In the genomic region with DNA sequence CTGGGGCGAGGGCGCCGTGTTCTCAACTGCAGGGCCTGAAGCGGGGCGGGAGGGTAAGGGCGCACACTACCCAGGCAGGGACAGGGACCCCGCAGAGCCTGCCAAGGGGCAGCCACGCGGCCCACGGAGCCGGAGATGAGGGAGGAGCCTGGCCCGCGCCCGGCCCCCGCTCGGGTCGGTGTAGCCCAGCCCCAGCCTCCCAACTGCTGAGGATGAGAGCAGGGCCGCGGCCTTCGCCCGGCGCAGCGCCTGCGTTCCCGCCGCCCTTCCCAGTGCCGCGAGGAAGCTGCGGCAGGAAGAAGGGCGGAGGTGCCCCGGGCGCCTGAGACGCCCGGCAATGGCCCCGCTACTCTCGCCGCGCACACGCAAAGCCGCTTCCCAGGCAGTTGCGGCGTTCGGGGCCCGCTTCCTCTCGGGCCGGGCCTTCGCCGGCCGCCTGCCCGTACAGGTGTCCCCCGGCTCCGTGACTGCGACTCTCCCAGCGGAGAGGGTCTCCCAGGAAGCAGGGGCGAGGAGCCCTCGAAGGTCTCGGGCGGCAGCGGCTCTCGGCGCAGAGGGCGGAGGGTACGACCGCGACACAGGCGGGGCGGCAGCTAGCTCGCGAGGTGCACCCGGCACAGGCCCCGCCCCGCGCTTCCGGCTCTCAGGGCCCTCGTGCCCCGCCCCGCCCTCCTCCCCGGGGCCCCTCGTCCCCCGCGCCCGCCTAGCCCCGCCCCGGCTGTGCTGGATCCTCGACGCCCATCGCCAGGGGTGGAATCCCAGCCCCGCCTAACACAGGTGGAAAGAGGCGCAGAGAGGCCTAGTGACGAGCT, we compare ENCODE assay signal across 1 cellular context.
TF ChIP-seq lines count a peak whose summit lies in the region.

No MANE protein-coding gene starts in this region.

TF ChIP-seq in WTC11, 78 proteins besides CTCF, POLR2A, EP300 and RAD21 (continued from another document):
- TF ChIP-seq, protein P1, sequence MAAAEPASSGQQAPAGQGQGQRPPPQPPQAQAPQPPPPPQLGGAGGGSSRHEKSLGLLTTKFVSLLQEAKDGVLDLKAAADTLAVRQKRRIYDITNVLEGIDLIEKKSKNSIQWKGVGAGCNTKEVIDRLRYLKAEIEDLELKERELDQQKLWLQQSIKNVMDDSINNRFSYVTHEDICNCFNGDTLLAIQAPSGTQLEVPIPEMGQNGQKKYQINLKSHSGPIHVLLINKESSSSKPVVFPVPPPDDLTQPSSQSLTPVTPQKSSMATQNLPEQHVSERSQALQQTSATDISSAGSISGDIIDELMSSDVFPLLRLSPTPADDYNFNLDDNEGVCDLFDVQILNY (CRISPR knock-in tag; IDR thresholded peaks at IDR 0.05) = peak; percentile 90; the same call in 1 of the 2 replicates
- TF ChIP-seq ZNF138 (CRISPR knock-in tag; conservative IDR thresholded peaks at IDR 0.05) (peak; percentile 81; the same call in 1 of the 2 replicates), MAX (CRISPR knock-in tag; IDR thresholded peaks at IDR 0.05) (peak; percentile 80; the same call in 1 of the 2 replicates), FOXP4 (CRISPR knock-in tag; IDR thresholded peaks at IDR 0.05) (peak; percentile 59; the same call in 1 of the 2 replicates), ARID4B (CRISPR knock-in tag; IDR thresholded peaks at IDR 0.05; ENCODE audit: borderline replicate concordance) (peak; percentile 74; the same call in 1 of the 2 replicates), USF1 (CRISPR knock-in tag; IDR thresholded peaks at IDR 0.05) (0 out of 2 replicates have a peak, but pooled peaks have one; percentile 38), ZNF219 (CRISPR knock-in tag; IDR thresholded peaks at IDR 0.05; ENCODE audit: borderline replicate concordance) (no peak), FOXP1 (CRISPR knock-in tag; IDR thresholded peaks at IDR 0.05; ENCODE audit: borderline replicate concordance) (peak; percentile 81), AFF4 (CRISPR knock-in tag; IDR thresholded peaks at IDR 0.05; ENCODE audit: borderline replicate concordance) (peak; percentile 86; the same call in 1 of the 2 replicates), ZBTB21 (CRISPR knock-in tag; IDR thresholded peaks at IDR 0.05; ENCODE audit: borderline replicate concordance) (0 out of 2 replicates have a peak, but pooled peaks have one; percentile 43), CREM (CRISPR knock-in tag; IDR thresholded peaks at IDR 0.05) (0 out of 2 replicates have a peak, but pooled peaks have one; percentile 29), CREB1 (CRISPR knock-in tag; IDR thresholded peaks at IDR 0.05) (0 out of 2 replicates have a peak, but pooled peaks have one; percentile 79), OVOL2 (CRISPR knock-in tag; IDR thresholded peaks at IDR 0.05; ENCODE audit: borderline replicate concordance) (no peak)
- TF ChIP-seq, protein P2, sequence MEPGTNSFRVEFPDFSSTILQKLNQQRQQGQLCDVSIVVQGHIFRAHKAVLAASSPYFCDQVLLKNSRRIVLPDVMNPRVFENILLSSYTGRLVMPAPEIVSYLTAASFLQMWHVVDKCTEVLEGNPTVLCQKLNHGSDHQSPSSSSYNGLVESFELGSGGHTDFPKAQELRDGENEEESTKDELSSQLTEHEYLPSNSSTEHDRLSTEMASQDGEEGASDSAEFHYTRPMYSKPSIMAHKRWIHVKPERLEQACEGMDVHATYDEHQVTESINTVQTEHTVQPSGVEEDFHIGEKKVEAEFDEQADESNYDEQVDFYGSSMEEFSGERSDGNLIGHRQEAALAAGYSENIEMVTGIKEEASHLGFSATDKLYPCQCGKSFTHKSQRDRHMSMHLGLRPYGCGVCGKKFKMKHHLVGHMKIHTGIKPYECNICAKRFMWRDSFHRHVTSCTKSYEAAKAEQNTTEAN (CRISPR knock-in tag; IDR thresholded peaks at IDR 0.05) = peak; percentile 70; the same call in 1 of the 2 replicates
- TF ChIP-seq, protein P3, sequence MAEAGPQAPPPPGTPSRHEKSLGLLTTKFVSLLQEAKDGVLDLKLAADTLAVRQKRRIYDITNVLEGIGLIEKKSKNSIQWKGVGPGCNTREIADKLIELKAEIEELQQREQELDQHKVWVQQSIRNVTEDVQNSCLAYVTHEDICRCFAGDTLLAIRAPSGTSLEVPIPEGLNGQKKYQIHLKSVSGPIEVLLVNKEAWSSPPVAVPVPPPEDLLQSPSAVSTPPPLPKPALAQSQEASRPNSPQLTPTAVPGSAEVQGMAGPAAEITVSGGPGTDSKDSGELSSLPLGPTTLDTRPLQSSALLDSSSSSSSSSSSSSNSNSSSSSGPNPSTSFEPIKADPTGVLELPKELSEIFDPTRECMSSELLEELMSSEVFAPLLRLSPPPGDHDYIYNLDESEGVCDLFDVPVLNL (CRISPR knock-in tag; IDR thresholded peaks at IDR 0.05; ENCODE audit: borderline replicate concordance, low read depth) = 0 out of 2 replicates have a peak, but pooled peaks have one; percentile 57
